In genomic region chr7:4713183-4713784, GRCh38 we compare ENCODE assay signal across 8 cellular contexts. TPM values are rescaled to one million over a fixed set of nuclear protein-coding genes. Genes with fewer than 3 reads are reported as not detected.
DNase-seq lines count a peak whose midpoint lies in the region; ATAC-seq and TF ChIP-seq lines count a peak whose summit lies in the region.

No MANE protein-coding gene starts in this region.

- peaks cover 91% of the 10 kb centered on the region for H3K79me2 ChIP-seq in SU-DHL-6 (ENCODE audit: insufficient read depth, low read length)

- no peak for DNase-seq in sigmoid colon
- no peak for DNase-seq in activated effector memory CD4-positive, alpha-beta T cell treated with Interleukin-2 at 50 U/mL for 16 hours
- no peak for DNase-seq in activated T-cell treated with anti-CD3 and anti-CD28 coated beads, Interleukin-2, amount 50 U/mL, for 72 hours
- DNase-seq in esophagus squamous epithelium (lab: John Stamatoyannopoulos, UW), result no peak

- TF ChIP-seq CTCF in SU-DHL-6 (IDR thresholded peaks at IDR 0.05; ENCODE audit: insufficient read depth, low read length, poor library complexity, severe bottlenecking) (no peak), sigmoid colon (IDR thresholded peaks at IDR 0.05) (no peak), esophagus squamous epithelium (IDR thresholded peaks at IDR 0.05) (no peak)

- peak overlapping the region; percentile 57 for H3K4me2 ChIP-seq in SU-DHL-6 (ENCODE audit: low read depth, low read length, poor library complexity, severe bottlenecking)

- peak overlapping the region; percentile 30; the same call in 1 of the 2 replicates for H3K9ac ChIP-seq in SU-DHL-6 (ENCODE audit: low read length)

- no peaks in the 10 kb centered on the region for H3K9me3 Mint-ChIP-seq in activated T-cell treated with anti-CD3 and anti-CD28 coated beads, Interleukin-2, amount 50 U/mL, for 72 hours

- H2AFZ ChIP-seq in SU-DHL-6 (ENCODE audit: low read depth, low read length, severe bottlenecking), result no peak overlapping the region

- H3K4me1 ChIP-seq in sigmoid colon (peaks cover 0 to 65% (median 27%) of the 10 kb centered on the region in 4 donors), esophagus squamous epithelium (peaks cover 25 to 66% (median 31%) of the 10 kb centered on the region in 3 donors)

- H3K27ac Mint-ChIP-seq in activated T-cell treated with anti-CD3 and anti-CD28 coated beads, Interleukin-2, amount 50 U/mL, for 72 hours, result no peak overlapping the region

- no peaks in the 10 kb centered on the region for H3K27me3 ChIP-seq in SU-DHL-6 (ENCODE audit: low read length)
- no peaks in the 10 kb centered on the region for H3K27me3 ChIP-seq in sigmoid colon
- no peaks in the 10 kb centered on the region for H3K27me3 ChIP-seq in esophagus squamous epithelium

- TF ChIP-seq POLR2A in sigmoid colon (IDR thresholded peaks at IDR 0.05) (no peak), esophagus squamous epithelium (IDR thresholded peaks at IDR 0.05) (peak in 1 of 4 donors; percentile 16)

- no peak overlapping the region for H3K27ac ChIP-seq in SU-DHL-6 (ENCODE audit: low read depth, low read length)
- H3K27ac ChIP-seq in sigmoid colon, result peak overlapping the region in 3 of 4 donors; percentile 13 to 62 (median 29)
- peak overlapping the region in 2 of 4 donors; percentile 49 to 65 for H3K27ac ChIP-seq in esophagus squamous epithelium

- no peak overlapping the region for H3K4me3 Mint-ChIP-seq in activated T-cell treated with anti-CD3 and anti-CD28 coated beads, Interleukin-2, amount 50 U/mL, for 72 hours

- ATAC-seq in GM18502 (IDR thresholded peaks at IDR 0.05; ENCODE audit: poor library complexity, unreplicated experiment), result peak; percentile 82
- peak; percentile 72 for ATAC-seq in HG02588 (IDR thresholded peaks at IDR 0.05; ENCODE audit: unreplicated experiment)
- ATAC-seq in activated T-cell treated with anti-CD3 and anti-CD28 coated beads, Interleukin-2, amount 50 U/mL, for 72 hours (replicated peaks in 1 of 2), result no peak
- ATAC-seq in HG02610 (IDR thresholded peaks at IDR 0.05; ENCODE audit: unreplicated experiment), result no peak

- peaks cover 0 to 3% of the 10 kb centered on the region in 2 donors for H3K36me3 Mint-ChIP-seq in activated T-cell treated with anti-CD3 and anti-CD28 coated beads, Interleukin-2, amount 50 U/mL, for 72 hours (ENCODE audit: insufficient read depth in 2 of 2)

- H3F3A ChIP-seq in SU-DHL-6 (ENCODE audit: insufficient read depth), result no peaks in the 10 kb centered on the region

- H3K9me3 ChIP-seq in SU-DHL-6 (ENCODE audit: insufficient read depth, low read length), result no peaks in the 10 kb centered on the region
- H3K9me3 ChIP-seq in sigmoid colon, result no peaks in the 10 kb centered on the region
- no peaks in the 10 kb centered on the region for H3K9me3 ChIP-seq in esophagus squamous epithelium

- H3K9me2 ChIP-seq in SU-DHL-6 (replicated peaks; ENCODE audit: insufficient read depth, low read length), result no peaks in the 10 kb centered on the region

- H3K4me1 Mint-ChIP-seq in activated T-cell treated with anti-CD3 and anti-CD28 coated beads, Interleukin-2, amount 50 U/mL, for 72 hours (ENCODE audit: low read depth), result peaks cover 30% of the 10 kb centered on the region

- intact Hi-C loops in sigmoid colon (cut with DNase I) (no loop called here), esophagus squamous epithelium (cut with DNase I) (no loop called here)

- 77 to 80% methylated on average over 27 of the region's 27 CpGs for WGBS in sigmoid colon, 2 donors
- WGBS in esophagus squamous epithelium, 2 donors, result 64 to 84% methylated on average over 26 to 27 of the region's 27 CpGs

- TF ChIP-seq EP300 in sigmoid colon (IDR thresholded peaks at IDR 0.05), result no peak

- peaks cover 5% of the 10 kb centered on the region; the same call in 1 of the 2 replicates for H4K20me1 ChIP-seq in SU-DHL-6 (ENCODE audit: low read depth, low read length)

- peak overlapping the region; percentile 10 for H3K4me3 ChIP-seq in SU-DHL-6 (ENCODE audit: insufficient read depth, low read length, poor library complexity, severe bottlenecking)
- no peak overlapping the region for H3K4me3 ChIP-seq in sigmoid colon
- peak overlapping the region in 1 of 4 donors; percentile 4 for H3K4me3 ChIP-seq in esophagus squamous epithelium

- no peaks in the 10 kb centered on the region for H3K27me3 Mint-ChIP-seq in activated T-cell treated with anti-CD3 and anti-CD28 coated beads, Interleukin-2, amount 50 U/mL, for 72 hours (ENCODE audit: low read depth)

- no peaks in the 10 kb centered on the region for H3K36me3 ChIP-seq in SU-DHL-6 (ENCODE audit: low read length)
- H3K36me3 ChIP-seq in sigmoid colon, result peaks cover 0 to 4% (median 0%) of the 10 kb centered on the region in 4 donors
- peaks cover 0 to 24% (median 0%) of the 10 kb centered on the region in 3 donors for H3K36me3 ChIP-seq in esophagus squamous epithelium

RNA-seq across cellular contexts. Expression of gene FOXK1, which starts 31.2 kb away (rescaled TPM):
- 10 to 100 TPM; 15.8 to 47.1 (median 18.0) TPM for total RNA-seq in sigmoid colon
- polyA plus RNA-seq in sigmoid colon, result 10 to 100 TPM in 1 of 3 donors, 1 to 10 TPM in 2; 1.8 to 18.1 (median 3.0) TPM
- total RNA-seq in activated T-cell treated with anti-CD3 and anti-CD28 coated beads, Interleukin-2, amount 50 U/mL, for 72 hours, result 10 to 100 TPM; 38.6 to 41.0 TPM
- 10 to 100 TPM; 11.9 to 25.7 (median 15.9) TPM for total RNA-seq in esophagus squamous epithelium

Comparison
In these comparisons a context has a peak if more than half of its experiments do, and no peak if none do; other contexts are left out.
1. ATAC-seq: peak in GM18502 (single experiment) and HG02588 (single experiment); none in activated T-cell treated with anti-CD3 and anti-CD28 coated beads, Interleukin-2, amount 50 U/mL, for 72 hours (0 of 2) and HG02610 (single experiment).